ENCODE assay signal across 8 cellular contexts in the genomic region with DNA sequence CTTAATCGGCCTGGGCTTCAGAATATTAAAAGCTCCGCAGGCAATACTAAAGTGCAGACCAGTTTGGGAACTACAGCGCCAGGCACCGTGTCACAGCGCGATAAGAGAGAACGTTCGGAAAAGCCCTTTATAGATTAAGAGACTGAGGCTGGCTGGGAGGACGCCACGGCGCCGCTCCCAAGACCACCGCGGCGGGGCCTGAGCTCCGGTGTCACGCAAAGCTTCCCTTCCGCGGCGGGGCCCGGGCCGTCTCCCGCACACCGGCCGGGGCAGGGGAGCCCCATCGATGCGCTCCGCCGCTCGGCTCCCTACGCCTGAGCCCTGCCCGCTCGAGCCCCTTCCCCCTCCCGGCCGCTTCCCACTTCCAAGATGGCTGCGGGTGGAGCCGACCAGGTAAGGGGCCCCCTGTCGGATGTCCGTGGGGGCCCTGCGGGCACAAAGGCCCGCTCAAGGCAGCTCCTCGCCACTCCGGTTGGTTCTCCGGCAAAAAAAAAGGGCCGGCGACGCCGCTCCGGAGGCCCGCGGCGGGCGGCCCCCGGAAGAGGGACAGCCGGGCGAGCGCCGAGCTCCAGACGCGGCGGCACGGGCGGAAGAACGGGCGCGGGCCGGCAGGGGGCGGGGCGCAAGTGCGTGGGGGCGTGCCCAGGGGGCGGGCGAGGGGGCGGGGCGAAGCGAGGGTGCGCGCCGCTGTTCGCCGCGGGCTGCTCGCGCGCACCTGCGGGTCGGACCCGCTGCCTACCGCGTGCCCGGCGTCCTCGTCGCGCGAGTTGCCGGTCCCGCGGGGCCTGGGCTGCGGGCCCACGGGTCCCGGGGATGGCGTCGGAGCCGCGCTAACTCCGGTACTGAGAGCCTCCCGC. TPM values are rescaled to one million over a fixed set of nuclear protein-coding genes. Genes with fewer than 3 reads are reported as not detected.
DNase-seq lines count a peak whose midpoint lies in the region; TF ChIP-seq lines count a peak whose summit lies in the region.

A gene with protein sequence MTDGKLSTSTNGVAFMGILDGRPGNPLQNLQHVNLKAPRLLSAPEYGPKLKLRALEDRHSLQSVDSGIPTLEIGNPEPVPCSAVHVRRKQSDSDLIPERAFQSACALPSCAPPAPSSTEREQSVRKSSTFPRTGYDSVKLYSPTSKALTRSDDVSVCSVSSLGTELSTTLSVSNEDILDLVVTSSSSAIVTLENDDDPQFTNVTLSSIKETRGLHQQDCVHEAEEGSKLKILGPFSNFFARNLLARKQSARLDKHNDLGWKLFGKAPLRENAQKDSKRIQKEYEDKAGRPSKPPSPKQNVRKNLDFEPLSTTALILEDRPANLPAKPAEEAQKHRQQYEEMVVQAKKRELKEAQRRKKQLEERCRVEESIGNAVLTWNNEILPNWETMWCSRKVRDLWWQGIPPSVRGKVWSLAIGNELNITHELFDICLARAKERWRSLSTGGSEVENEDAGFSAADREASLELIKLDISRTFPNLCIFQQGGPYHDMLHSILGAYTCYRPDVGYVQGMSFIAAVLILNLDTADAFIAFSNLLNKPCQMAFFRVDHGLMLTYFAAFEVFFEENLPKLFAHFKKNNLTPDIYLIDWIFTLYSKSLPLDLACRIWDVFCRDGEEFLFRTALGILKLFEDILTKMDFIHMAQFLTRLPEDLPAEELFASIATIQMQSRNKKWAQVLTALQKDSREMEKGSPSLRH (plus strand): TSS at position 714 of the 857 bp plus-strand sequence. CDS start 13,564 bp downstream, outside the sequence.

- 0 out of 2 replicates have a peak, but pooled peaks have one; percentile 21 for TF ChIP-seq CTCF in LNCAP (IDR thresholded peaks at IDR 0.05)
- no peak for TF ChIP-seq CTCF in osteoblast (IDR thresholded peaks at IDR 0.05; ENCODE audit: extremely low read depth, low read depth, low read length)
- peak in 2 of 3 experiments; percentile 28 to 59 for TF ChIP-seq CTCF in testis (IDR thresholded peaks at IDR 0.05)

- TF ChIP-seq POLR2A in testis (IDR thresholded peaks at IDR 0.05), result no peak

- H3K9ac ChIP-seq in SK-N-MC (ENCODE audit: insufficient read length), result peak within 1 kb of the TSS; percentile 85

- H3K36me3 ChIP-seq in SK-N-MC (ENCODE audit: insufficient read depth, low read length), result no peaks in the 10 kb centered on the region
- no peaks in the 10 kb centered on the region for H3K36me3 ChIP-seq in osteoblast (ENCODE audit: insufficient read depth, low read length)
- H3K36me3 ChIP-seq in testis (ENCODE audit: low read depth, missing control alignments), result no peaks in the 10 kb centered on the region

- CTCF ChIA-PET in activated naive CD4-positive, alpha-beta T cell treated with anti-CD3 and anti-CD28 coated beads, Interleukin-2, amount 10 ng/mL, durations not matched to agents 7 days and 5 days (lab: Charles Lee), result interaction anchor here (0.8 to 3.5 kb wide), 10 partner anchors 9 to 193 kb away, joined by 3 to 21 read pairs (median 3); partner anchors contain the start of gene BLOC1S4

- peaks cover 17% of the 10 kb centered on the region for H3K4me1 ChIP-seq in osteoblast (ENCODE audit: insufficient read depth, low read length)
- H3K4me1 ChIP-seq in testis, result peaks cover 15% of the 10 kb centered on the region

- peak within 1 kb of the TSS; percentile 89 for H3K27ac Mint-ChIP-seq in activated naive CD4-positive, alpha-beta T cell treated with anti-CD3 and anti-CD28 coated beads, Interleukin-2, amount 10 ng/mL, durations not matched to agents 7 days and 5 days

- 1 to 3% methylated on average over 16 to 87 of the region's 108 CpGs for whole genome bisulfite sequencing in testis, 2 donors

- H3K4me1 Mint-ChIP-seq in activated naive CD4-positive, alpha-beta T cell treated with anti-CD3 and anti-CD28 coated beads, Interleukin-2, amount 10 ng/mL, durations not matched to agents 7 days and 5 days, result peaks cover 63% of the 10 kb centered on the region

- H3K27ac ChIP-seq in SK-N-MC (peak within 1 kb of the TSS; percentile 80), osteoblast (ENCODE audit: low read depth, low read length) (peak within 1 kb of the TSS; percentile 86), testis (peak within 1 kb of the TSS; percentile 96 to 99)

- H3K4me3 ChIP-seq in SK-N-MC, result peak within 1 kb of the TSS; percentile 78
- peak within 1 kb of the TSS; percentile 90 for H3K4me3 ChIP-seq in osteoblast (ENCODE audit: insufficient read depth, low read length)
- peak within 1 kb of the TSS; percentile 79 for H3K4me3 ChIP-seq in testis

- peak within 1 kb of the TSS; percentile 90 for H3K4me3 Mint-ChIP-seq in activated naive CD4-positive, alpha-beta T cell treated with anti-CD3 and anti-CD28 coated beads, Interleukin-2, amount 10 ng/mL, durations not matched to agents 7 days and 5 days

- H3K27me3 Mint-ChIP-seq in activated naive CD4-positive, alpha-beta T cell treated with anti-CD3 and anti-CD28 coated beads, Interleukin-2, amount 10 ng/mL, durations not matched to agents 7 days and 5 days, result peaks cover 31% of the 10 kb centered on the region

- intact Hi-C loops in testis (cut with DNase I; ENCODE audit: low total_unique reads), result loop anchor here (5.0 kb wide), 1 partner anchor 78 kb away; no protein-coding TSS in a partner anchor

- H3K27me3 ChIP-seq in osteoblast (ENCODE audit: insufficient read depth, low read length), result peaks cover 24% of the 10 kb centered on the region
- no peaks in the 10 kb centered on the region for H3K27me3 ChIP-seq in testis

- H3K4me2 ChIP-seq in osteoblast (ENCODE audit: insufficient read depth, low read length), result peak within 1 kb of the TSS; percentile 97

- H3K9me3 ChIP-seq in SK-N-MC (ENCODE audit: low read depth, low read length), result no peaks in the 10 kb centered on the region
- H3K9me3 ChIP-seq in osteoblast (ENCODE audit: low read depth, low read length), result no peaks in the 10 kb centered on the region
- H3K9me3 ChIP-seq in testis, result no peaks in the 10 kb centered on the region

- peaks cover 20% of the 10 kb centered on the region for H4K20me1 ChIP-seq in osteoblast (ENCODE audit: insufficient read depth, low read length)

- H3K9me3 Mint-ChIP-seq in activated naive CD4-positive, alpha-beta T cell treated with anti-CD3 and anti-CD28 coated beads, Interleukin-2, amount 10 ng/mL, durations not matched to agents 7 days and 5 days, result no peaks in the 10 kb centered on the region

- peaks cover 15% of the 10 kb centered on the region for H3K79me2 ChIP-seq in osteoblast (ENCODE audit: insufficient read depth, low read length)

- DNase-seq in GF-D8 (lab: John Stamatoyannopoulos, UW) (peak; percentile 61), GOT3 (lab: John Stamatoyannopoulos, UW) (peak; percentile 65), SK-N-MC (ENCODE audit: low read depth, low spot score) (no peak), globus pallidus (ENCODE audit: low spot score) (peak; percentile 88), osteoblast (ENCODE audit: insufficient read length, low spot score, missing footprints) (peak; percentile 99), testis (peak; percentile 92)
- peak; percentile 91 for DNase-seq in activated naive CD4-positive, alpha-beta T cell treated with anti-CD3 and anti-CD28 coated beads, Interleukin-2, amount 10 ng/mL, durations not matched to agents 7 days and 5 days

- peaks cover 4% of the 10 kb centered on the region for H3K36me3 Mint-ChIP-seq in activated naive CD4-positive, alpha-beta T cell treated with anti-CD3 and anti-CD28 coated beads, Interleukin-2, amount 10 ng/mL, durations not matched to agents 7 days and 5 days

- peak within 1 kb of the TSS; percentile 90 for H2AFZ ChIP-seq in osteoblast (ENCODE audit: low read length)

RNA-seq across cellular contexts. Expression of the gene that starts here (rescaled TPM):
- total RNA-seq in osteoblast (39.4 and 42.1 TPM in 2 replicates), testis (10 to 100 TPM; 87.6 to 98.8 TPM)
- polyA plus RNA-seq in testis (ENCODE audit: insufficient read depth, low read depth, low replicate concordance), result 78.0 TPM
